Comparison of ENCODE assay signal across 16 cellular contexts in genomic region chr1:38123356-38123755, GRCh38.
DNase-seq lines count a peak whose midpoint lies in the region; ATAC-seq and TF ChIP-seq lines count a peak whose summit lies in the region.
"Had no signal": no experiment of that assay in that cellular context is flagged by ENCODE, and none has a peak within 500 bp of the region (broad histone marks: within the 10 kb centered on the region; RNA-seq: fewer than 3 reads in every experiment).

No MANE protein-coding gene starts in this region.

- POLR2A ChIA-PET in PC-9 (lab: Charles Lee; ENCODE audit: unreplicated experiment), result interaction anchor here (0.6 to 0.8 kb wide), 2 partner anchors 12 to 15 kb away, joined by 4 to 8 read pairs; no protein-coding TSS in a partner anchor

- H3K9me2 ChIP-seq in PC-9 (ENCODE audit: insufficient read depth), result no peaks in the 10 kb centered on the region

- H3K27ac ChIP-seq in PC-9 (peak overlapping the region; percentile 29; the same call in 1 of the 2 replicates), epithelial cell of prostate (no peak overlapping the region), smooth muscle cell (ENCODE audit: low read depth) (peak overlapping the region; percentile 71)
- H3K27ac ChIP-seq: gastroesophageal sphincter had no signal

- H2AFZ ChIP-seq in PC-9 (no peak overlapping the region), smooth muscle cell (ENCODE audit: low read depth) (no peak overlapping the region)

- DNase-seq in H4 (ENCODE audit: low spot score) (peak; percentile 47), PC-9 (peak; percentile 88 to 89), epithelial cell of prostate (ENCODE audit: low read depth, low spot score) (peak; percentile 64), smooth muscle cell (lab: John Stamatoyannopoulos, UW; ENCODE audit: unreplicated experiment) (no peak), NCI-H2107 (lab: John Stamatoyannopoulos, UW) (no peak), Ammon's horn (ENCODE audit: low spot score) (no peak)
- DNase-seq: activated CD8-positive, alpha-beta T cell treated with anti-CD3 and anti-CD28 coated beads for 36 hours; activated naive CD8-positive, alpha-beta T cell treated with anti-CD3 and anti-CD28 coated beads, Interleukin-2, amount 50 U/mL, for 24 hours; Kasumi-1; NCI-H1694 treated with DMSO at 0.1 percent for 48 hours; right cardiac atrium; stimulated activated CD4-positive, alpha-beta T cell treated with anti-CD3 and anti-CD28 coated beads, Interleukin-2, amount 100 ng/mL, for 24 hours; substantia nigra had no signal

- peaks cover 59% of the 10 kb centered on the region for H3K4me1 ChIP-seq in PC-9 (replicated peaks; ENCODE audit: insufficient read depth)
- no peaks in the 10 kb centered on the region for H3K4me1 ChIP-seq in smooth muscle cell (ENCODE audit: low read depth)
- H3K4me1 ChIP-seq: gastroesophageal sphincter had no signal

- H3F3A ChIP-seq in PC-9 (ENCODE audit: insufficient read depth, low read depth) (peaks cover 20% of the 10 kb centered on the region; the same call in 1 of the 2 replicates), smooth muscle cell (ENCODE audit: low read depth) (no peaks in the 10 kb centered on the region)

- H3K9me3 ChIP-seq in PC-9 (ENCODE audit: insufficient read depth, low read depth) (no peaks in the 10 kb centered on the region), smooth muscle cell (replicated peaks; ENCODE audit: low read depth) (no peaks in the 10 kb centered on the region)
- H3K9me3 ChIP-seq: gastroesophageal sphincter had no signal

- intact Hi-C loops in PC-9 (cut with micrococcal nuclease; ENCODE audit: unreplicated experiment), result no loop called here

- peak overlapping the region; percentile 17; the same call in 1 of the 2 replicates for H3K4me3 ChIP-seq in PC-9
- H3K4me3 ChIP-seq in smooth muscle cell, result no peak overlapping the region
- H3K4me3 ChIP-seq: gastroesophageal sphincter, GM12878 had no signal

- 10% methylated on average over 7 of the region's 7 CpGs for WGBS in smooth muscle cell (ENCODE audit: low lambda C conversion rate)

- no TSS peak for BruUV-seq in PC-9 (replicated peaks; lab: Mats Ljungman, UMichigan)

- H4K20me1 ChIP-seq in PC-9 (ENCODE audit: insufficient read depth), result no peaks in the 10 kb centered on the region
- H4K20me1 ChIP-seq in smooth muscle cell (ENCODE audit: low read depth), result no peaks in the 10 kb centered on the region

- H3K27me3 ChIP-seq in PC-9 (ENCODE audit: insufficient read depth, low read depth) (no peaks in the 10 kb centered on the region), smooth muscle cell (ENCODE audit: low read depth) (no peaks in the 10 kb centered on the region)

- H3K36me3 ChIP-seq in PC-9 (ENCODE audit: low read depth) (no peaks in the 10 kb centered on the region), smooth muscle cell (ENCODE audit: low read depth) (no peaks in the 10 kb centered on the region)
- H3K36me3 ChIP-seq: gastroesophageal sphincter had no signal

- CTCF ChIA-PET in PC-9 (lab: Charles Lee), result no interaction called here

- H3K4me2 ChIP-seq in PC-9 (peak overlapping the region; percentile 68), smooth muscle cell (peak overlapping the region; percentile 47)

- TF ChIP-seq CTCF in PC-9 (conservative IDR thresholded peaks at IDR 0.05), result no peak
- TF ChIP-seq CTCF in smooth muscle cell (IDR thresholded peaks at IDR 0.05; ENCODE audit: borderline replicate concordance, insufficient read depth, poor library complexity, severe bottlenecking), result no peak

- ATAC-seq in GM18907 (IDR thresholded peaks at IDR 0.05; ENCODE audit: unreplicated experiment), result no peak
- ATAC-seq: activated CD8-positive, alpha-beta T cell treated with anti-CD3 and anti-CD28 coated beads for 36 hours; activated naive CD8-positive, alpha-beta T cell treated with anti-CD3 and anti-CD28 coated beads, Interleukin-2, amount 50 U/mL, for 24 hours; gastroesophageal sphincter; GM12878; right cardiac atrium had no signal

- H3K9ac ChIP-seq in smooth muscle cell (ENCODE audit: low read depth), result peak overlapping the region; percentile 34

- no peaks in the 10 kb centered on the region for H3K79me2 ChIP-seq in PC-9 (ENCODE audit: low read depth)
- no peaks in the 10 kb centered on the region for H3K79me2 ChIP-seq in smooth muscle cell (ENCODE audit: low read depth)

Comparison
In these comparisons a context has a peak if more than half of its experiments do, and no peak if none do; other contexts are left out.
1. DNase-seq: peak in H4 (single experiment), PC-9 (2 of 2) and epithelial cell of prostate (single experiment); none in smooth muscle cell (single experiment), NCI-H2107 (single experiment) and Ammon's horn (single experiment).